Comparison of ENCODE assay signal across 27 cellular contexts in the genomic region with DNA sequence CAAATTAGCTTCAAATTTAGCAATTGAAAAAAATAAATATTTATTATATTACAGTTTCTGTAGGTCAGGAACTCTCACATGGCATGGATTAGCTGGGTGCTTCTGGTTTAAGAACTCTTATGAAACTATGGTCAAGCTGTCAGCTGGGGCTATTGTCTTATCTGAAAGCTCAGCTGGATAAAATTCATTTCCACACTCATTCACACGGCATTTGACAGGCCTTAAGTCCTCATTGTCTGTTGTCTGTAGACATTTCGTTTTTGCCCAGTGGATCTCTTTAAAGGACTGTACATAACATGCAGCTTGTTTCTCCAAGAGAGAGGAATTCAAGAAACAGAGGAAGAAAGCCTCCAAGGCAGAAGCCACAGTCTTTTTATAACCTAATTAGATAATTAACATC.
"Had no signal": no experiment of that assay in that cellular context is flagged by ENCODE, and none has a peak within 500 bp of the region (broad histone marks: within the 10 kb centered on the region; RNA-seq: fewer than 3 reads in every experiment).

No MANE protein-coding gene starts in this region.

- H3K4me3 ChIP-seq: SJSA1 had no signal

- H3K9me3 Mint-ChIP-seq: activated CD4-positive, alpha-beta memory T cell treated with anti-CD3 and anti-CD28 coated beads for 36 hours; activated CD4-positive, alpha-beta T cell treated with anti-CD3 and anti-CD28 coated beads, Interleukin-2, amount 10 ng/mL, durations not matched to agents 7 days and 5 days; activated naive CD4-positive, alpha-beta T cell treated with anti-CD3 and anti-CD28 coated beads for 36 hours; activated T-cell treated with anti-CD3 and anti-CD28 coated beads, Interleukin-2, amount 50 U/mL, for 4 hours; T-cell had no signal

- H3K27me3 ChIP-seq: brain microvascular endothelial cell, SJSA1 had no signal

- H3K27ac Mint-ChIP-seq: activated CD4-positive, alpha-beta memory T cell treated with anti-CD3 and anti-CD28 coated beads for 36 hours; activated CD4-positive, alpha-beta T cell treated with anti-CD3 and anti-CD28 coated beads, Interleukin-2, amount 10 ng/mL, durations not matched to agents 7 days and 5 days; activated naive CD4-positive, alpha-beta T cell treated with anti-CD3 and anti-CD28 coated beads for 36 hours; activated naive CD8-positive, alpha-beta T cell; T-cell had no signal

- ATAC-seq: activated T-cell treated with anti-CD3 and anti-CD28 coated beads, Interleukin-2, amount 50 U/mL, for 4 hours; PC-3; T-cell had no signal

- H3K9me3 ChIP-seq: SJSA1 had no signal

- H3K27me3 Mint-ChIP-seq: activated CD4-positive, alpha-beta memory T cell treated with anti-CD3 and anti-CD28 coated beads for 36 hours; activated CD4-positive, alpha-beta T cell treated with anti-CD3 and anti-CD28 coated beads, Interleukin-2, amount 10 ng/mL, durations not matched to agents 7 days and 5 days; activated naive CD8-positive, alpha-beta T cell; T-cell had no signal

- H3K4me1 ChIP-seq: SJSA1 had no signal

- H3K4me1 Mint-ChIP-seq: activated CD4-positive, alpha-beta T cell treated with anti-CD3 and anti-CD28 coated beads, Interleukin-2, amount 10 ng/mL, durations not matched to agents 7 days and 5 days; T-cell had no signal

- H3K27ac ChIP-seq: brain microvascular endothelial cell, SJSA1, VCaP had no signal

- H3K4me3 Mint-ChIP-seq: activated CD4-positive, alpha-beta memory T cell treated with anti-CD3 and anti-CD28 coated beads for 36 hours; activated CD4-positive, alpha-beta T cell treated with anti-CD3 and anti-CD28 coated beads, Interleukin-2, amount 10 ng/mL, durations not matched to agents 7 days and 5 days; activated naive CD4-positive, alpha-beta T cell treated with anti-CD3 and anti-CD28 coated beads for 36 hours; activated naive CD8-positive, alpha-beta T cell; activated T-cell treated with anti-CD3 and anti-CD28 coated beads, Interleukin-2, amount 50 U/mL, for 4 hours; T-cell had no signal

- DNase-seq: activated CD4-positive, alpha-beta memory T cell treated with anti-CD3 and anti-CD28 coated beads for 36 hours; activated CD4-positive, alpha-beta T cell treated with anti-CD3 and anti-CD28 coated beads, Interleukin-2, amount 10 ng/mL, durations not matched to agents 7 days and 5 days; activated CD4-positive, CD25-positive, alpha-beta regulatory T cell; activated CD8-positive, alpha-beta memory T cell treated with anti-CD3 and anti-CD28 coated beads for 24 hours; activated gamma-delta T cell; activated naive CD4-positive, alpha-beta T cell treated with anti-CD3 and anti-CD28 coated beads for 36 hours; activated T-cell treated with anti-CD3 and anti-CD28 coated beads, Interleukin-2, amount 50 U/mL, for 4 hours; amygdala; brain microvascular endothelial cell; cerebellar nuclear complex; Kasumi-1; NCI-H146; NCI-H187 treated with DMSO at 0.1 percent for 48 hours; NCI-H2081 treated with DMSO at 0.1 percent for 48 hours; NCI-H2171; NCI-H2227 treated with DMSO at 0.1 percent for 48 hours; NCI-H446 treated with DMSO at 0.1 percent for 48 hours; NCI-H524 treated with DMSO at 0.1 percent for 48 hours; NCI-H748 treated with DMSO at 0.1 percent for 48 hours; NK-92 treated with Interleukin-12 subunit alpha and Interleukin-12 subunit beta, amount 100 ng/mL, for 24 hours; PC-3; SHP77; T-cell; T-helper 2 cell had no signal

- H3K36me3 ChIP-seq: brain microvascular endothelial cell, SJSA1 had no signal

- H3K36me3 Mint-ChIP-seq: activated CD4-positive, alpha-beta memory T cell treated with anti-CD3 and anti-CD28 coated beads for 36 hours; activated naive CD8-positive, alpha-beta T cell; T-cell had no signal
